In genomic region chr16:25151996-25152395, GRCh38 we compare ENCODE assay signal across 12 cellular contexts. TPM values are rescaled to one million over a fixed set of nuclear protein-coding genes. Genes with fewer than 3 reads are reported as not detected.
DNase-seq lines count a peak whose midpoint lies in the region; ATAC-seq and TF ChIP-seq lines count a peak whose summit lies in the region.
"Had no signal": no experiment of that assay in that cellular context is flagged by ENCODE, and none has a peak within 500 bp of the region (broad histone marks: within the 10 kb centered on the region; RNA-seq: fewer than 3 reads in every experiment).

No MANE protein-coding gene starts in this region.

- WGBS in psoas muscle, 3 donors, result 78 to 89% (median 79%) methylated on average over 3 of the region's 3 CpGs

- intact Hi-C loops in psoas muscle (cut with DNase I), result no loop called here

- no peaks in the 10 kb centered on the region for H3K9me3 ChIP-seq in psoas muscle

- no peaks in the 10 kb centered on the region for H3K4me1 ChIP-seq in psoas muscle

- H3K36me3 ChIP-seq in psoas muscle (ENCODE audit: insufficient read depth in 1 of 2, low read depth in 1 of 2), result peaks cover 0 to 65% of the 10 kb centered on the region in 2 donors

- DNase-seq in EL (peak; percentile 86), NCI-H226 (peak; percentile 91), fibroblast of gingiva (ENCODE audit: low read depth) (peak; percentile 46), psoas muscle (no peak), NCI-H82 treated with DMSO at 0.1 percent for 48 hours (lab: John Stamatoyannopoulos, UW; ENCODE audit: unreplicated experiment) (no peak), GDM1 (lab: John Stamatoyannopoulos, UW) (no peak)
- DNase-seq: activated CD4-positive, alpha-beta T cell treated with anti-CD3 and anti-CD28 coated beads for 4 hours; activated T-cell treated with anti-CD3 and anti-CD28 coated beads, Interleukin-2, amount 50 U/mL, for 4 hours; amniotic stem cell; T-helper 1 cell had no signal

- ATAC-seq in psoas muscle (peak; percentile 42 to 85 (median 58)), HG02759 (IDR thresholded peaks at IDR 0.05; ENCODE audit: unreplicated experiment) (no peak), HG03469 (IDR thresholded peaks at IDR 0.05; ENCODE audit: unreplicated experiment) (no peak)
- ATAC-seq: activated T-cell treated with anti-CD3 and anti-CD28 coated beads, Interleukin-2, amount 50 U/mL, for 4 hours had no signal

- H3K27ac ChIP-seq in psoas muscle, result no peak overlapping the region

- no peak overlapping the region for H3K4me3 ChIP-seq in psoas muscle

- no peaks in the 10 kb centered on the region for H3K27me3 ChIP-seq in psoas muscle (ENCODE audit: insufficient read depth in 3 of 3, low read length in 2 of 3)

- TF ChIP-seq CTCF in psoas muscle (IDR thresholded peaks at IDR 0.05), result no peak

RNA-seq across cellular contexts. Expression of gene LCMT1, which starts 40.5 kb away (rescaled TPM):
- 10 to 100 TPM; 35.1 to 54.5 (median 38.0) TPM for total RNA-seq in psoas muscle
- 10 to 100 TPM; 41.9 to 53.7 (median 51.6) TPM for polyA plus RNA-seq in psoas muscle

Comparison
In these comparisons a context has a peak if more than half of its experiments do, and no peak if none do; other contexts are left out.
1. DNase-seq: peak in EL (single experiment), NCI-H226 (single experiment) and fibroblast of gingiva (single experiment); none in psoas muscle (0 of 2), NCI-H82 treated with DMSO at 0.1 percent for 48 hours (single experiment) and GDM1 (single experiment).
2. ATAC-seq: peak in psoas muscle (4 of 4); none in HG02759 (single experiment) and HG03469 (single experiment).